In genomic region chr16:85139888-85140339, GRCh38 we compare ENCODE assay signal across 31 cellular contexts. TPM values are rescaled to one million over a fixed set of nuclear protein-coding genes. Genes with fewer than 3 reads are reported as not detected.
"Had no signal": no experiment of that assay in that cellular context is flagged by ENCODE, and none has a peak within 500 bp of the region (broad histone marks: within the 10 kb centered on the region; RNA-seq: fewer than 3 reads in every experiment).

No MANE protein-coding gene starts in this region.

- H3K9me3 ChIP-seq: lower lobe of right lung, ovary, psoas muscle, right atrium auricular region, stomach, suprapubic skin had no signal

- H3K36me3 ChIP-seq: heart right ventricle, lower lobe of right lung, ovary, right atrium auricular region, stomach, suprapubic skin, tibial nerve had no signal

- H3K4me3 ChIP-seq: heart right ventricle, lower lobe of right lung, ovary, psoas muscle, right atrium auricular region, stomach, suprapubic skin, tibial nerve had no signal

- H3K4me3 Mint-ChIP-seq: activated CD4-positive, alpha-beta memory T cell treated with anti-CD3 and anti-CD28 coated beads, Interleukin-2, amount 10 ng/mL, durations not matched to agents 7 days and 5 days; activated naive CD4-positive, alpha-beta T cell treated with anti-CD3 and anti-CD28 coated beads for 36 hours; activated naive CD8-positive, alpha-beta T cell treated with anti-CD3 and anti-CD28 coated beads, Interleukin-2, amount 10 ng/mL, durations not matched to agents 7 days and 5 days; activated T-cell treated with anti-CD3 and anti-CD28 coated beads, Interleukin-2, amount 50 U/mL, for 72 hours; stimulated activated effector memory CD8-positive, alpha-beta T cell treated with anti-CD3 and anti-CD28 coated beads, Interleukin-12 subunit alpha, Interleukin-12 subunit beta, amount 100 ng/mL, for 72 hours; T-helper 1 cell treated with Interleukin-12 subunit alpha and Interleukin-12 subunit beta and Interleukin-4 antibody, amounts not matched to agents 30 μg/mL and 1 μg/mL, for 36 hours had no signal

- H3K27me3 ChIP-seq: heart right ventricle, ovary, right atrium auricular region, stomach, suprapubic skin, tibial nerve had no signal

- ATAC-seq: activated T-cell treated with anti-CD3 and anti-CD28 coated beads, Interleukin-2, amount 50 U/mL, for 72 hours; heart right ventricle; left lobe of liver; lower lobe of right lung; psoas muscle; stimulated activated effector memory CD8-positive, alpha-beta T cell treated with anti-CD3 and anti-CD28 coated beads, Interleukin-12 subunit alpha, Interleukin-12 subunit beta, amount 100 ng/mL, for 72 hours had no signal

- H3K27ac Mint-ChIP-seq: activated CD4-positive, alpha-beta memory T cell treated with anti-CD3 and anti-CD28 coated beads, Interleukin-2, amount 10 ng/mL, durations not matched to agents 7 days and 5 days; activated naive CD4-positive, alpha-beta T cell treated with anti-CD3 and anti-CD28 coated beads for 36 hours; activated naive CD8-positive, alpha-beta T cell treated with anti-CD3 and anti-CD28 coated beads, Interleukin-2, amount 10 ng/mL, durations not matched to agents 7 days and 5 days; activated T-cell treated with anti-CD3 and anti-CD28 coated beads, Interleukin-2, amount 50 U/mL, for 72 hours; naive B cell; stimulated activated effector memory CD8-positive, alpha-beta T cell treated with anti-CD3 and anti-CD28 coated beads, Interleukin-12 subunit alpha, Interleukin-12 subunit beta, amount 100 ng/mL, for 72 hours; T-helper 1 cell treated with Interleukin-12 subunit alpha and Interleukin-12 subunit beta and Interleukin-4 antibody, amounts not matched to agents 30 μg/mL and 1 μg/mL, for 36 hours had no signal

- H3K36me3 Mint-ChIP-seq: activated naive CD8-positive, alpha-beta T cell treated with anti-CD3 and anti-CD28 coated beads, Interleukin-2, amount 10 ng/mL, durations not matched to agents 7 days and 5 days; stimulated activated effector memory CD8-positive, alpha-beta T cell treated with anti-CD3 and anti-CD28 coated beads, Interleukin-12 subunit alpha, Interleukin-12 subunit beta, amount 100 ng/mL, for 72 hours had no signal

- FAIRE-seq: kidney had no signal

- DNase-seq: activated CD4-positive, alpha-beta memory T cell treated with anti-CD3 and anti-CD28 coated beads, Interleukin-2, amount 10 ng/mL, durations not matched to agents 7 days and 5 days; activated CD4-positive, alpha-beta T cell treated with anti-CD3 and anti-CD28 coated beads for 48 hours; activated CD4-positive, CD25-positive, alpha-beta regulatory T cell; activated effector memory CD4-positive, alpha-beta T cell treated with Interleukin-2 at 50 U/mL for 16 hours; activated naive CD4-positive, alpha-beta T cell treated with anti-CD3 and anti-CD28 coated beads for 36 hours; activated naive CD8-positive, alpha-beta T cell treated with anti-CD3 and anti-CD28 coated beads, Interleukin-2, amount 10 ng/mL, durations not matched to agents 7 days and 5 days; activated T-cell treated with anti-CD3 and anti-CD28 coated beads, Interleukin-2, amount 50 U/mL, for 72 hours; amniotic stem cell; cortex of kidney; heart right ventricle; kidney; lower lobe of right lung; naive B cell; ovary; psoas muscle; stimulated activated CD4-positive, alpha-beta T cell treated with anti-CD3 and anti-CD28 coated beads, Interleukin-2, amount 100 ng/mL, for 24 hours; stomach; T1000 had no signal

- H3K27ac ChIP-seq: heart right ventricle, lower lobe of right lung, ovary, psoas muscle, right atrium auricular region, stomach, suprapubic skin, tibial nerve had no signal

- H3K9me3 Mint-ChIP-seq: activated CD4-positive, alpha-beta memory T cell treated with anti-CD3 and anti-CD28 coated beads, Interleukin-2, amount 10 ng/mL, durations not matched to agents 7 days and 5 days; activated naive CD4-positive, alpha-beta T cell treated with anti-CD3 and anti-CD28 coated beads for 36 hours; activated naive CD8-positive, alpha-beta T cell treated with anti-CD3 and anti-CD28 coated beads, Interleukin-2, amount 10 ng/mL, durations not matched to agents 7 days and 5 days; activated T-cell treated with anti-CD3 and anti-CD28 coated beads, Interleukin-2, amount 50 U/mL, for 72 hours; naive B cell; stimulated activated effector memory CD8-positive, alpha-beta T cell treated with anti-CD3 and anti-CD28 coated beads, Interleukin-12 subunit alpha, Interleukin-12 subunit beta, amount 100 ng/mL, for 72 hours; T-helper 1 cell treated with Interleukin-12 subunit alpha and Interleukin-12 subunit beta and Interleukin-4 antibody, amounts not matched to agents 30 μg/mL and 1 μg/mL, for 36 hours had no signal

RNA-seq across cellular contexts. Expression of gene CIBAR2, which starts 27.6 kb away (rescaled TPM):
- total RNA-seq: activated CD4-positive, alpha-beta memory T cell treated with anti-CD3 and anti-CD28 coated beads, Interleukin-2, amount 10 ng/mL, durations not matched to agents 7 days and 5 days; activated naive CD4-positive, alpha-beta T cell treated with anti-CD3 and anti-CD28 coated beads for 36 hours; activated naive CD8-positive, alpha-beta T cell treated with anti-CD3 and anti-CD28 coated beads, Interleukin-2, amount 10 ng/mL, durations not matched to agents 7 days and 5 days; activated T-cell treated with anti-CD3 and anti-CD28 coated beads, Interleukin-2, amount 50 U/mL, for 72 hours; cerebellum; epithelial cell of proximal tubule; fibroblast of villous mesenchyme; heart right ventricle; left lobe of liver; mesenteric fat pad; mucosa of gallbladder; right atrium auricular region; skeletal muscle tissue; suprapubic skin; tibial nerve; urinary bladder had no signal
- polyA plus RNA-seq: heart right ventricle, psoas muscle, urinary bladder had no signal
